In the genomic region with DNA sequence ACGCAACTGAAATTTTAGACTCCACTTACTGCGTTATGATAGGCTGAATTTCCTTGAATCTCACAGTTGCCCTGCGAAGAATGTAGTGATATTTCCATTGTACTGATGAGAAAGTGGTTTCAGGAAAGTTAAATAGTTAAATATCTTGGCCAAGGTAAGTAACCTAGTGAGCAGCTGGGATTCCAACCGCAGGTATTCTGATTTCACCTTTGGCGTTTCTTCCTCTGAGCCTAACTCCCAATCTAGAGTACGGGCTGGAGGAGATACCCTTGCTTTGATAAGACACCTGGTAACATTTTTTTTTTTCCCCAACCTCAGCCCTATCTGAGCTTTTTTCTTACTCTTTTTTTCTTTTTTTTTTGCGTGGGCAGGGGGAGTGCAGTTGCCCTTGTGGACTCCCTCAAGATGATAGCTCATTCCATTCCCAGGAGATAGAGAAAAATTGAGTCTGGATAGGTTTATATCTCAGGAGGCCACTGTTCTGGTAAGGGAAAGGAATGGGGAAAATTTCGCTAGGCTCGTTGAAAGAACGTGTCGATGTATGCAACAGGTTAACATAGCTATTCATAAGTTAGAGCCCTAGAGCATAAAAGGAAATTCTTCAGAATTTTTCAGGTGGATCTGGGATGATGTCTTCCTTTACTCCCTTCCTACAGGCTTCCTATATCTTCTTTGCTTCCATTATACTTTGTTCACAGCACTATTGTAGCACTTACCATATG, we compare ENCODE assay signal across 1 cellular context.
TF ChIP-seq lines count a peak whose summit lies in the region.

No MANE protein-coding gene starts in this region.

TF ChIP-seq in A549, 52 proteins besides CTCF, POLR2A, EP300 and RAD21 (continued from another document):
- TF ChIP-seq CBX2 (IDR thresholded peaks at IDR 0.05; ENCODE audit: borderline replicate concordance, low read depth) (no peak), MYC (IDR thresholded peaks at IDR 0.05; ENCODE audit: borderline replicate concordance, low read length) (no peak)
